Comparison of ENCODE assay signal across 19 cellular contexts in the genomic region with DNA sequence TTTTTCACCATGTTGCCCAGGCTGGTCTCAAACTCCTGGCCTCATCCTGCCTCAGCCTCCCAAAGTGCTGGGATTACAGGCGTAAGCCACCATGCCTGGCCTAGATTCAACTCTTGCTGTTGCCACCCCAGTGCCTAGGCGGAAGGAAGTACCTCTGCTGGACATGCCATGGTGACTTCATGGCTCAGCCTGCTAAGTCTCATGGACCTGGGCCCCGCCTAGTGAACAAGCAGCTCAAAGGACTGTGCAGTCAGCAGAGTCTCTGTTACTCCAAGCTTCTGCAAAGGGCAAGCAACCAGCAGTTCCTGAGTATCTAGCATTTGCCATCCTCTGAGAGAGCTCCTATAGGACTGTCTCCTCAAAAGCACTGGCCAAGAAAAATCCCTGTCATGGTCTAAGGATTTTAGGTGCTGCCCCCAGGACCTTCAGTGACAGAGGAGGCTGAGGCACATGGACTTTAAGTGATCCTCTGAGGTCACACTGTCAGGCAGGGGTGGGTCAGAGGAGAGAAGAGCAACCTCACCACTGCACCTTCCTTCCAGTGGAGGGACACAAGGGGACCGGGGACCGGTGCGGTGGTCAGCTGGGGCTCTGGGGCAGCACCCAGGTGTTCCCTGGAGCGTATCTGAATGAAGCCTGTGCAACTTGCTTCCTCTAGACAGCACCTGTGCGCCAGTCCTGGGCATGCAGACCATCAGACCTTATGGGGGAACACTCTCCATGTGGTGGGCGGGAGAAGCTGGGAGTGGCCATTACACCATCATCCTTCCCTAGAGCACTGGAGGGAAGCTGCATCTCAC.
A peak's percentile ranks its signal among the peaks of the same experiment; 100 is the strongest.
DNase-seq lines count a peak whose midpoint lies in the region; ATAC-seq and TF ChIP-seq lines count a peak whose summit lies in the region.
"Had no signal": no experiment of that assay in that cellular context is flagged by ENCODE, and none has a peak within 500 bp of the region (broad histone marks: within the 10 kb centered on the region; RNA-seq: fewer than 3 reads in every experiment).

No MANE protein-coding gene starts in this region.

- no peak for TF ChIP-seq CTCF in MCF 10A (IDR thresholded peaks at IDR 0.05; ENCODE audit: unreplicated experiment)
- no peak for TF ChIP-seq CTCF in mammary epithelial cell (conservative IDR thresholded peaks at IDR 0.05 in 1 of 2, IDR thresholded peaks at IDR 0.05 in 1 of 2; ENCODE audit: extremely low read depth in 1 of 2, insufficient read depth in 1 of 2, low read depth in 1 of 2, low read length in 2 of 2)
- no peak for TF ChIP-seq CTCF in chondrocyte (IDR thresholded peaks at IDR 0.05)
- TF ChIP-seq CTCF in nephron progenitor cell (IDR thresholded peaks at IDR 0.05): no peak
- TF ChIP-seq CTCF in colonic mucosa (IDR thresholded peaks at IDR 0.05): no peak
- no peak for TF ChIP-seq CTCF in GM13977 (IDR thresholded peaks at IDR 0.05; ENCODE audit: extremely low read depth, insufficient read depth, missing control alignments)

- H3K4me1 ChIP-seq in mammary epithelial cell (ENCODE audit: insufficient read depth, low read length): peaks cover 9% of the 10 kb centered on the region
- no peaks in the 10 kb centered on the region for H3K4me1 ChIP-seq in colonic mucosa
- H3K4me1 ChIP-seq: BLaER1 had no signal

- POLR2A ChIA-PET in MCF 10A (lab: Yijun Ruan, JAX): no interaction called here

- H4K20me1 ChIP-seq in mammary epithelial cell (ENCODE audit: insufficient read depth, low read length): no peaks in the 10 kb centered on the region
- H4K20me1 ChIP-seq: BLaER1 had no signal

- H3K27ac ChIP-seq in mammary epithelial cell (ENCODE audit: insufficient read depth, low read depth, low read length) (no peak overlapping the region), colonic mucosa (no peak overlapping the region)
- H3K27ac ChIP-seq: BLaER1, PC-9 had no signal

- H3K79me2 ChIP-seq in mammary epithelial cell (ENCODE audit: insufficient read depth, low read length): no peaks in the 10 kb centered on the region

- no peaks in the 10 kb centered on the region for H3K9me3 ChIP-seq in mammary epithelial cell (replicated peaks; ENCODE audit: insufficient read depth, low read length)
- H3K9me3 ChIP-seq in colonic mucosa: no peaks in the 10 kb centered on the region
- H3K9me3 ChIP-seq: MG63 had no signal

- H3K36me3 ChIP-seq in mammary epithelial cell (ENCODE audit: insufficient read depth, low read length) (peaks cover 31% of the 10 kb centered on the region), colonic mucosa (peaks cover 21% of the 10 kb centered on the region)

- H3K4me2 ChIP-seq in mammary epithelial cell (ENCODE audit: insufficient read depth, low read depth, low read length): no peak overlapping the region
- H3K4me2 ChIP-seq: BLaER1, GM23338, PC-9 had no signal

- CTCF ChIA-PET in MCF 10A (lab: Yijun Ruan, JAX) (no interaction called here), mammary epithelial cell (lab: Charles Lee; ENCODE audit: low non-redundant PET) (no interaction called here)

- in situ Hi-C loops in mammary epithelial cell (cut with MboI; ENCODE audit: low sequenced_read_pairs in 2 of 2) (loop anchor here in 1 of 2 donors (25.0 kb wide), 1 partner anchor 236 kb away; no protein-coding TSS in a partner anchor), GM13977 (cut with MboI; ENCODE audit: low pct_unique_long_range_greater_than_20kb, low sequenced_read_pairs, unreplicated experiment) (loop anchor here (25.0 kb wide), 1 partner anchor 1636 kb away; no protein-coding TSS in a partner anchor)

- no peak overlapping the region for H3K9ac ChIP-seq in mammary epithelial cell (ENCODE audit: insufficient read depth, low read length)
- H3K9ac ChIP-seq in colonic mucosa (ENCODE audit: low read depth in 2 of 2, low read length in 2 of 2): no peak overlapping the region
- H3K9ac ChIP-seq: BLaER1 had no signal

- H3K4me1 Mint-ChIP-seq in MCF 10A (ENCODE audit: insufficient read depth, unreplicated experiment) (no peaks in the 10 kb centered on the region), chondrocyte (ENCODE audit: low read depth) (peaks cover 34% of the 10 kb centered on the region), nephron progenitor cell (peaks cover 44% of the 10 kb centered on the region)
- H3K4me1 Mint-ChIP-seq: CD8-positive, alpha-beta memory T cell; GM23338 had no signal

- H3K27me3 ChIP-seq in mammary epithelial cell (ENCODE audit: insufficient read depth, low read length) (no peaks in the 10 kb centered on the region), colonic mucosa (no peaks in the 10 kb centered on the region)
- H3K27me3 ChIP-seq: BLaER1, MG63 had no signal

- BruUV-seq in MCF 10A (replicated peaks; lab: Mats Ljungman, UMichigan): no TSS peak
- no TSS peak for BruUV-seq in mammary epithelial cell (replicated peaks; lab: Mats Ljungman, UMichigan)

- no peak overlapping the region for H2AFZ ChIP-seq in mammary epithelial cell (ENCODE audit: low read depth, low read length)
- H2AFZ ChIP-seq: GM23338, PC-9 had no signal

- H3K4me3 ChIP-seq in mammary epithelial cell (replicated peaks in 1 of 3; ENCODE audit: insufficient read depth in 1 of 3, low read depth in 2 of 3, low read length in 3 of 3) (no peak overlapping the region), colonic mucosa (no peak overlapping the region)
- H3K4me3 ChIP-seq: BLaER1, GM23338, MG63, PC-9 had no signal

- H3K9me3 Mint-ChIP-seq in MCF 10A (ENCODE audit: unreplicated experiment): no peaks in the 10 kb centered on the region
- no peaks in the 10 kb centered on the region for H3K9me3 Mint-ChIP-seq in chondrocyte (ENCODE audit: low read depth)
- H3K9me3 Mint-ChIP-seq in nephron progenitor cell: no peaks in the 10 kb centered on the region
- H3K9me3 Mint-ChIP-seq: CD8-positive, alpha-beta memory T cell; GM23338 had no signal

- dilution Hi-C loops in mammary epithelial cell (cut with HindIII; ENCODE audit: low sequenced_read_pairs): no loop called here

- H3K4me3 Mint-ChIP-seq in MCF 10A (ENCODE audit: unreplicated experiment): no peak overlapping the region
- H3K4me3 Mint-ChIP-seq in chondrocyte (ENCODE audit: unreplicated experiment): no peak overlapping the region
- no peak overlapping the region for H3K4me3 Mint-ChIP-seq in nephron progenitor cell
- H3K4me3 Mint-ChIP-seq: CD8-positive, alpha-beta memory T cell; GM23338 had no signal

- DNase-seq in MCF 10A (ENCODE audit: unreplicated experiment) (no peak), mammary epithelial cell (no peak), chondrocyte (ENCODE audit: low spot score) (peak; percentile 77), nephron progenitor cell (no peak), colonic mucosa (no peak), GM13977 (ENCODE audit: low spot score) (no peak)
- DNase-seq: CD8-positive, alpha-beta memory T cell; GF-D8; MG63; NCI-H1092; NCI-H146; NCI-H2081; NCI-H510A; NCI-H82; PC-9 had no signal

- no peaks in the 10 kb centered on the region for H3K27me3 Mint-ChIP-seq in MCF 10A (ENCODE audit: insufficient read depth, unreplicated experiment)
- no peaks in the 10 kb centered on the region for H3K27me3 Mint-ChIP-seq in chondrocyte (ENCODE audit: low read depth)
- no peaks in the 10 kb centered on the region for H3K27me3 Mint-ChIP-seq in nephron progenitor cell (ENCODE audit: low read depth, poor library complexity)
- H3K27me3 Mint-ChIP-seq: CD8-positive, alpha-beta memory T cell had no signal

- H3K27ac Mint-ChIP-seq in MCF 10A (ENCODE audit: low read depth, unreplicated experiment) (peak overlapping the region; percentile 31), chondrocyte (ENCODE audit: unreplicated experiment) (no peak overlapping the region), nephron progenitor cell (peak overlapping the region; percentile 54)

- 98% methylated on average over 8 of the region's 9 CpGs for WGBS in mammary epithelial cell (ENCODE audit: low coverage, missing lambda C conversion rate)

- intact Hi-C loops in MCF 10A (cut with micrococcal nuclease) (no loop called here), mammary epithelial cell (cut with micrococcal nuclease) (no loop called here), colonic mucosa (cut with DNase I) (no loop called here)

- H3K36me3 Mint-ChIP-seq in MCF 10A (ENCODE audit: insufficient read depth, unreplicated experiment) (peaks cover 92% of the 10 kb centered on the region), chondrocyte (ENCODE audit: low read depth) (peaks cover 60% of the 10 kb centered on the region), nephron progenitor cell (ENCODE audit: low read depth) (peaks cover 91% of the 10 kb centered on the region)

- ATAC-seq in HG02973 (IDR thresholded peaks at IDR 0.05; ENCODE audit: unreplicated experiment): no peak
- no peak for ATAC-seq in HG02763 (IDR thresholded peaks at IDR 0.05; ENCODE audit: unreplicated experiment)
- ATAC-seq: GM23338 had no signal
